Comparison of ENCODE assay signal across 8 cellular contexts in genomic region chr11:86068951-86069407, GRCh38. TPM values are rescaled to one million over a fixed set of nuclear protein-coding genes. Genes with fewer than 3 reads are reported as not detected.
DNase-seq lines count a peak whose midpoint lies in the region; ATAC-seq and TF ChIP-seq lines count a peak whose summit lies in the region.

Gene PICALM, minus strand, starts transcription at chr11:86069084. Its CDS starts 304 bp downstream, at chr11:86068780.

- H3K27me3 ChIP-seq in ACC112 (ENCODE audit: insufficient read depth, low read length) (no peaks in the 10 kb centered on the region), breast epithelium (no peaks in the 10 kb centered on the region)

- ATAC-seq in GM18870 (IDR thresholded peaks at IDR 0.05; ENCODE audit: unreplicated experiment) (peak; percentile 73), HG03135 (IDR thresholded peaks at IDR 0.05; ENCODE audit: unreplicated experiment) (peak; percentile 86)

- peak; percentile 72 for TF ChIP-seq POLR2A in breast epithelium (IDR thresholded peaks at IDR 0.05)

- peaks cover 49% of the 10 kb centered on the region for H3K79me2 ChIP-seq in ACC112 (ENCODE audit: control insufficient read depth, insufficient read depth, low read length, unreplicated experiment)

- H3K36me3 ChIP-seq in ACC112 (ENCODE audit: insufficient read depth, low read length) (no peaks in the 10 kb centered on the region), breast epithelium (no peaks in the 10 kb centered on the region)

- H3K4me3 ChIP-seq in ACC112 (ENCODE audit: low read depth, low read length) (peak within 1 kb of the TSS; percentile 80), breast epithelium (peak within 1 kb of the TSS; percentile 98 to 100 (median 99)), iPS-18c (ENCODE audit: insufficient read depth, low read depth, low read length) (peak within 1 kb of the TSS; percentile 90), skin epidermis (peak within 1 kb of the TSS; percentile 67 to 93 (median 88))

- peak; percentile 97 for DNase-seq in NCI-H2196 treated with DMSO at 0.1 percent for 48 hours (lab: John Stamatoyannopoulos, UW; ENCODE audit: unreplicated experiment)
- DNase-seq in breast epithelium (ENCODE audit: low spot score in 2 of 2), result peak; percentile 96

- intact Hi-C loops in breast epithelium (cut with DNase I; ENCODE audit: low total_unique reads), result no loop called here

- H3K9me3 ChIP-seq in breast epithelium (no peaks in the 10 kb centered on the region), iPS-18c (ENCODE audit: control insufficient read depth, insufficient read depth, low read length) (no peaks in the 10 kb centered on the region)

- H3K4me1 ChIP-seq in ACC112 (ENCODE audit: control insufficient read depth, insufficient read depth, low read length, unreplicated experiment) (peaks cover 21% of the 10 kb centered on the region), breast epithelium (no peaks in the 10 kb centered on the region)

- H2AFZ ChIP-seq in ACC112 (ENCODE audit: low read length, unreplicated experiment), result peak within 1 kb of the TSS; percentile 84

- TF ChIP-seq CTCF in VCaP (conservative IDR thresholded peaks at IDR 0.05) (no peak), breast epithelium (IDR thresholded peaks at IDR 0.05) (no peak)

- H3K27ac ChIP-seq in ACC112 (ENCODE audit: low read depth, low read length) (peak within 1 kb of the TSS; percentile 99), VCaP (peak within 1 kb of the TSS; percentile 87), breast epithelium (peak within 1 kb of the TSS; percentile 97 to 99), skin epidermis (peak within 1 kb of the TSS; percentile 83 to 100 (median 98))

RNA-seq across cellular contexts. Expression of gene PICALM, which starts in this region (rescaled TPM):
- 100 to 1,000 TPM; 327 to 336 (median 328) TPM for total RNA-seq in breast epithelium

Comparison
In these comparisons a context has a peak if more than half of its experiments do, and no peak if none do; other contexts are left out.
1. Peak in every context shown above with its lines: DNase-seq, ATAC-seq, H3K4me3 ChIP-seq and H3K27ac ChIP-seq.